12 cellular contexts compared by ENCODE assay signal in genomic region chr22:32621656-32622003, GRCh38.
DNase-seq lines count a peak whose midpoint lies in the region; ATAC-seq and TF ChIP-seq lines count a peak whose summit lies in the region.
"Had no signal": no experiment of that assay in that cellular context is flagged by ENCODE, and none has a peak within 500 bp of the region (broad histone marks: within the 10 kb centered on the region; RNA-seq: fewer than 3 reads in every experiment).

No MANE protein-coding gene starts in this region.

- H3K27me3 Mint-ChIP-seq in chondrocyte (ENCODE audit: low read depth): peaks cover 2% of the 10 kb centered on the region

- no peak overlapping the region for H3K4me2 ChIP-seq in GM23248 (ENCODE audit: unreplicated experiment)

- H3K27ac Mint-ChIP-seq in chondrocyte (ENCODE audit: unreplicated experiment): peak overlapping the region; percentile 92
- H3K27ac Mint-ChIP-seq: naive thymus-derived CD8-positive, alpha-beta T cell had no signal

- H2AFZ ChIP-seq in GM23248: peak overlapping the region; percentile 60

- H3K27ac ChIP-seq in GM23248 (peak overlapping the region; percentile 96), lower lobe of right lung (peak overlapping the region; percentile 90), skeletal muscle tissue (ENCODE audit: low read depth, low read length) (peak overlapping the region; percentile 83)

- no peak overlapping the region for H3K4me3 Mint-ChIP-seq in chondrocyte (ENCODE audit: unreplicated experiment)
- H3K4me3 Mint-ChIP-seq: naive thymus-derived CD8-positive, alpha-beta T cell had no signal

- in situ Hi-C loops in GM23248 (cut with MboI): no loop called here

- no peak for ATAC-seq in lower lobe of right lung
- ATAC-seq in GM21737 (IDR thresholded peaks at IDR 0.05; ENCODE audit: unreplicated experiment): no peak
- ATAC-seq: naive thymus-derived CD8-positive, alpha-beta T cell had no signal

- H3K4me3 ChIP-seq in GM23248 (peak overlapping the region; percentile 54; the same call in 1 of the 2 replicates), lower lobe of right lung (no peak overlapping the region), skeletal muscle tissue (ENCODE audit: low read length in 3 of 3) (peak overlapping the region in 1 of 3 donors; percentile 42)

- H3K9me2 ChIP-seq in GM23248 (ENCODE audit: insufficient read depth): no peaks in the 10 kb centered on the region

- H3K9ac ChIP-seq in GM23248 (peak overlapping the region; percentile 86), skeletal muscle tissue (ENCODE audit: low read depth in 1 of 3, low read length in 3 of 3) (peak overlapping the region in 1 of 3 donors; percentile 54)

- peaks cover 4% of the 10 kb centered on the region for H3K9me3 Mint-ChIP-seq in chondrocyte (ENCODE audit: low read depth)

- H3K4me1 ChIP-seq in GM23248 (ENCODE audit: insufficient read depth) (peaks cover 35% of the 10 kb centered on the region), lower lobe of right lung (peaks cover 88% of the 10 kb centered on the region), skeletal muscle tissue (ENCODE audit: control insufficient read depth in 3 of 3, insufficient read depth in 3 of 3, low read length in 3 of 3) (peaks cover 46 to 62% (median 59%) of the 10 kb centered on the region in 3 donors)

- no peaks in the 10 kb centered on the region for H4K20me1 ChIP-seq in GM23248 (ENCODE audit: insufficient read depth)

- intact Hi-C loops in lower lobe of right lung (cut with DNase I): no loop called here

- TF ChIP-seq CTCF in chondrocyte (IDR thresholded peaks at IDR 0.05) (no peak), lower lobe of right lung (IDR thresholded peaks at IDR 0.05) (no peak)

- no peaks in the 10 kb centered on the region for H3K79me2 ChIP-seq in GM23248 (ENCODE audit: insufficient read depth)

- peaks cover 4% of the 10 kb centered on the region for H3K36me3 Mint-ChIP-seq in chondrocyte (ENCODE audit: low read depth)

- H3F3A ChIP-seq in GM23248 (ENCODE audit: insufficient read depth): peaks cover 26% of the 10 kb centered on the region

- 78 to 81% methylated on average over 3 of the region's 3 CpGs for WGBS in GM23248 (ENCODE audit: low coverage in 1 of 2, low lambda C conversion rate in 2 of 2, missing lambda C conversion rate in 2 of 2), 2 experiments

- DNase-seq in GM23248: no peak
- DNase-seq in chondrocyte (ENCODE audit: low spot score): no peak
- DNase-seq in lower lobe of right lung: no peak
- DNase-seq in T-helper 1 cell: no peak
- DNase-seq in HK-2 (ENCODE audit: unreplicated experiment): no peak
- no peak for DNase-seq in NCI-H748 (lab: John Stamatoyannopoulos, UW; ENCODE audit: unreplicated experiment)
- DNase-seq: Karpas-422; naive thymus-derived CD8-positive, alpha-beta T cell; NCI-H187 treated with DMSO at 0.1 percent for 48 hours; NCI-H748 treated with DMSO at 0.1 percent for 48 hours had no signal

- H3K27me3 ChIP-seq in GM23248 (replicated peaks; ENCODE audit: insufficient read depth) (no peaks in the 10 kb centered on the region), lower lobe of right lung (ENCODE audit: low read depth) (peaks cover 7% of the 10 kb centered on the region), skeletal muscle tissue (ENCODE audit: control insufficient read depth in 3 of 3, insufficient read depth in 3 of 3, low read length in 3 of 3) (peaks cover 6 to 14% (median 6%) of the 10 kb centered on the region in 3 donors)

- no peaks in the 10 kb centered on the region for H3K36me3 ChIP-seq in GM23248 (ENCODE audit: low read depth)
- no peaks in the 10 kb centered on the region for H3K36me3 ChIP-seq in lower lobe of right lung
- no peaks in the 10 kb centered on the region for H3K36me3 ChIP-seq in skeletal muscle tissue (ENCODE audit: control insufficient read depth in 3 of 3, insufficient read depth in 3 of 3, low read length in 3 of 3)

- H3K4me1 Mint-ChIP-seq in chondrocyte (ENCODE audit: low read depth): peaks cover 11% of the 10 kb centered on the region
- H3K4me1 Mint-ChIP-seq: naive thymus-derived CD8-positive, alpha-beta T cell had no signal

- H3K9me3 ChIP-seq in GM23248 (ENCODE audit: low read depth) (no peaks in the 10 kb centered on the region), lower lobe of right lung (peaks cover 7% of the 10 kb centered on the region), skeletal muscle tissue (ENCODE audit: control insufficient read depth in 3 of 3, low read length in 3 of 3) (peaks cover 0 to 7% (median 3%) of the 10 kb centered on the region in 3 donors)
